ENCODE assay signal across 21 cellular contexts in the genomic region with DNA sequence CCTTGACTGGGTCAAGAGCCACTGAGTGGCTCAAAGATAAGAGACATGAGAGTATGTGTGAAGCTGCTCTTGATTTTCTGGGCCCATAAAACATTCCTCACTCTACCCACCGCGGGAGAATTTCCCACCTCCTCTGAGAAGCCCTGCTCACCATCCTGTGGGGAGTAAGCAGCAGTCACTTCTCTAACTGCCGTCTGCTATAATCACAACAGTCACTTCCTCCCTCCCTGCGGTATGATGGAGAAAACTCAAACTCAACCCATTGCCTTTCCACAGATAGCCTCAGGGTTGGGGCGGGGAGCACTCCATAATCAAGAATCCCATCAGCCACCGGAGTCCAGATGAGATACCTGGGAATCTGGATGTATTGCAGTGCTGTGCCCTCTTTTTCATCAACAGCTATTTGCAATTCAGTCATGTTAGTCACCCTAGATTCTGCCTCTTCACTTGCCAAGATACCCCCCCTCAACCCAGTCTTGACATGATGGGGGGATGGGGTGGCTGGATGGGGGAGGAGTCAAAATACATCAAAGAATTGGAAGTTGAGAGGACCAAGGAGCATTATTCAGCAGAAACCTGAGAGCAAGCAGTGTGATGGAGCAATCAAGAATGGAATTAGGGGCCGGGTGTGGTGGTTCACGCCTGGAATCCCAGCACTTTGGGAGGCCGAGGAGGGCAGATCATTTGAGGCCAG. TPM values are rescaled to one million over a fixed set of nuclear protein-coding genes. Genes with fewer than 3 reads are reported as not detected.
DNase-seq lines count a peak whose midpoint lies in the region; ATAC-seq and TF ChIP-seq lines count a peak whose summit lies in the region.
"Had no signal": no experiment of that assay in that cellular context is flagged by ENCODE, and none has a peak within 500 bp of the region (broad histone marks: within the 10 kb centered on the region; RNA-seq: fewer than 3 reads in every experiment).

No MANE protein-coding gene starts in this region.

- intact Hi-C loops in PC-3 (cut with micrococcal nuclease), result no loop called here
- intact Hi-C loops in esophagus squamous epithelium (cut with DNase I), result no loop called here
- intact Hi-C loops in stomach (cut with DNase I; ENCODE audit: low total_unique reads), result no loop called here
- intact Hi-C loops in adrenal gland (cut with DNase I), result no loop called here

- CTCF ChIA-PET in PC-3 (lab: Charles Lee), result no interaction called here

- H3K9me3 ChIP-seq in PC-3 (ENCODE audit: low read length), result no peaks in the 10 kb centered on the region
- H3K9me3 ChIP-seq in esophagus squamous epithelium, result no peaks in the 10 kb centered on the region
- H3K9me3 ChIP-seq in stomach, result no peaks in the 10 kb centered on the region
- H3K9me3 ChIP-seq in adrenal gland (replicated peaks in 1 of 3), result no peaks in the 10 kb centered on the region
- H3K9me3 ChIP-seq: sigmoid colon had no signal

- POLR2A ChIA-PET in PC-3 (lab: Charles Lee; ENCODE audit: unreplicated experiment), result no interaction called here

- no peak overlapping the region for H3K4me3 ChIP-seq in PC-3 (ENCODE audit: low read length)
- H3K4me3 ChIP-seq in esophagus squamous epithelium, result no peak overlapping the region
- H3K4me3 ChIP-seq in stomach, result no peak overlapping the region
- H3K4me3 ChIP-seq in adrenal gland, result no peak overlapping the region
- H3K4me3 ChIP-seq: BLaER1 treated with 17β-estradiol and CSF1 and Interleukin-3, amounts not matched to agents 10 nM and 100 nM; lung; sigmoid colon had no signal

- TF ChIP-seq EP300 in stomach (IDR thresholded peaks at IDR 0.05), result no peak

- no peak for TF ChIP-seq POLR2A in esophagus squamous epithelium (IDR thresholded peaks at IDR 0.05)
- TF ChIP-seq POLR2A in stomach (IDR thresholded peaks at IDR 0.05), result no peak
- TF ChIP-seq POLR2A in adrenal gland (IDR thresholded peaks at IDR 0.05), result no peak

- no peaks in the 10 kb centered on the region for H3K27me3 ChIP-seq in PC-3 (ENCODE audit: low read length)
- H3K27me3 ChIP-seq in esophagus squamous epithelium, result peaks cover 0 to 2% (median 0%) of the 10 kb centered on the region in 4 donors
- peaks cover 0 to 4% (median 0%) of the 10 kb centered on the region in 3 donors for H3K27me3 ChIP-seq in stomach
- no peaks in the 10 kb centered on the region for H3K27me3 ChIP-seq in adrenal gland
- H3K27me3 ChIP-seq: BLaER1 treated with 17β-estradiol and CSF1 and Interleukin-3, amounts not matched to agents 10 nM and 100 nM; sigmoid colon had no signal

- no TSS peak for BruUV-seq in PC-3 (replicated peaks; lab: Mats Ljungman, UMichigan)

- no peak overlapping the region for H3K9ac ChIP-seq in PC-3 (ENCODE audit: low read length)
- H3K9ac ChIP-seq: BLaER1 treated with 17β-estradiol and CSF1 and Interleukin-3, amounts not matched to agents 10 nM and 100 nM had no signal

- H3K36me3 ChIP-seq in PC-3 (ENCODE audit: low read depth, low read length) (no peaks in the 10 kb centered on the region), esophagus squamous epithelium (peaks cover 0 to 22% (median 7%) of the 10 kb centered on the region in 3 donors), stomach (peaks cover 14 to 22% (median 20%) of the 10 kb centered on the region in 4 donors), adrenal gland (replicated peaks in 1 of 2) (peaks cover 0 to 10% of the 10 kb centered on the region in 2 donors)
- H3K36me3 ChIP-seq: BLaER1 treated with 17β-estradiol and CSF1 and Interleukin-3, amounts not matched to agents 10 nM and 100 nM had no signal

- H3K4me2 ChIP-seq in PC-3 (ENCODE audit: low read length), result no peak overlapping the region
- H3K4me2 ChIP-seq: BLaER1 treated with 17β-estradiol and CSF1 and Interleukin-3, amounts not matched to agents 10 nM and 100 nM had no signal

- peak; percentile 41 for DNase-seq in EL
- no peak for DNase-seq in PC-3
- DNase-seq in esophagus squamous epithelium (lab: John Stamatoyannopoulos, UW), result no peak
- no peak for DNase-seq in stomach
- no peak for DNase-seq in OCI-M1 (lab: John Stamatoyannopoulos, UW)
- DNase-seq in adrenal gland, result no peak
- DNase-seq in MV-4-11 (lab: John Stamatoyannopoulos, UW), result no peak
- DNase-seq: ACHN; activated CD8-positive, alpha-beta memory T cell treated with anti-CD3 and anti-CD28 coated beads, Interleukin-2, amount 50 U/mL, for 48 hours; activated effector memory CD4-positive, alpha-beta T cell treated with Interleukin-2 at 50 U/mL for 16 hours; MM.1S; NCI-H1436; NCI-H446 treated with DMSO at 0.1 percent for 48 hours; Right ventricle myocardium superior; sigmoid colon; stimulated activated CD8-positive, alpha-beta memory T cell treated with anti-CD3 and anti-CD28 coated beads, Interleukin-4, amount 100 ng/mL, for 48 hours; T-helper 9 cell had no signal

- no peaks in the 10 kb centered on the region for H3K9me2 ChIP-seq in PC-3 (replicated peaks; ENCODE audit: low read length)

- no peaks in the 10 kb centered on the region for H3F3A ChIP-seq in PC-3 (ENCODE audit: low read length, unreplicated experiment)

- no peak overlapping the region for H2AFZ ChIP-seq in PC-3 (ENCODE audit: low read length)

- no peak for TF ChIP-seq CTCF in PC-3 (conservative IDR thresholded peaks at IDR 0.05; ENCODE audit: low read depth, low read length)
- no peak for TF ChIP-seq CTCF in esophagus squamous epithelium (IDR thresholded peaks at IDR 0.05)
- TF ChIP-seq CTCF in stomach (IDR thresholded peaks at IDR 0.05), result no peak
- no peak for TF ChIP-seq CTCF in adrenal gland (IDR thresholded peaks at IDR 0.05)

- no peaks in the 10 kb centered on the region for H3K79me2 ChIP-seq in PC-3 (ENCODE audit: low read length)

- 61 to 66% methylated on average over 6 to 9 of the region's 9 CpGs for WGBS in esophagus squamous epithelium, 2 donors
- 68 to 79% (median 71%) methylated on average over 9 of the region's 9 CpGs for WGBS in stomach, 5 donors
- WGBS in adrenal gland, 4 donors, result 61 to 82% (median 69%) methylated on average over 8 to 9 of the region's 9 CpGs

- H4K20me1 ChIP-seq in PC-3 (ENCODE audit: low read length), result no peaks in the 10 kb centered on the region
- H4K20me1 ChIP-seq: BLaER1 treated with 17β-estradiol and CSF1 and Interleukin-3, amounts not matched to agents 10 nM and 100 nM had no signal

- ATAC-seq in PC-3, result no peak
- ATAC-seq: WTC11 had no signal

- H3K27ac ChIP-seq in PC-3 (ENCODE audit: low read length) (peak overlapping the region; percentile 81), esophagus squamous epithelium (peak overlapping the region in 3 of 4 donors; percentile 0 to 25 (median 14)), stomach (peak overlapping the region in 3 of 5 donors; percentile 60 to 90 (median 62)), adrenal gland (no peak overlapping the region)
- H3K27ac ChIP-seq: BLaER1 treated with 17β-estradiol and CSF1 and Interleukin-3, amounts not matched to agents 10 nM and 100 nM had no signal

- H3K4me1 ChIP-seq in PC-3 (ENCODE audit: insufficient read depth, low read length) (peaks cover 40% of the 10 kb centered on the region), esophagus squamous epithelium (peaks cover 0 to 85% (median 15%) of the 10 kb centered on the region in 3 donors), stomach (peaks cover 16 to 80% (median 54%) of the 10 kb centered on the region in 4 donors), adrenal gland (replicated peaks in 1 of 2) (peaks cover 15 to 38% of the 10 kb centered on the region in 2 donors)
- H3K4me1 ChIP-seq: BLaER1 treated with 17β-estradiol and CSF1 and Interleukin-3, amounts not matched to agents 10 nM and 100 nM had no signal

RNA-seq across cellular contexts. Expression of gene MOCS1, which starts 5.1 kb away (rescaled TPM):
- total RNA-seq in PC-3 (2014; rRNA removed) (6.0 and 8.6 TPM in 2 replicates), esophagus squamous epithelium (10 to 100 TPM in 2 of 4 donors, 1 to 10 TPM in 2; 5.0 to 12.0 (median 8.4) TPM), stomach (10 to 100 TPM in 3 of 5 donors, 1 to 10 TPM in 2; 4.0 to 15.4 (median 13.6) TPM), adrenal gland (10 to 100 TPM; 24.3 to 41.4 (median 28.1) TPM)
- polyA plus RNA-seq in stomach (10 to 100 TPM in 1 of 3 donors, 1 to 10 TPM in 2; 6.3 to 11.3 (median 8.7) TPM), adrenal gland (10 to 100 TPM; 10.2 to 22.7 (median 15.4) TPM)
- total RNA-seq: OCI-LY7 had no signal

Comparison
In these comparisons a context has a peak if more than half of its experiments do, and no peak if none do; other contexts are left out.
1. H3K27ac ChIP-seq: peak in PC-3 (single experiment), esophagus squamous epithelium (3 of 4) and stomach (3 of 5); none in adrenal gland (0 of 5).